In the genomic region with DNA sequence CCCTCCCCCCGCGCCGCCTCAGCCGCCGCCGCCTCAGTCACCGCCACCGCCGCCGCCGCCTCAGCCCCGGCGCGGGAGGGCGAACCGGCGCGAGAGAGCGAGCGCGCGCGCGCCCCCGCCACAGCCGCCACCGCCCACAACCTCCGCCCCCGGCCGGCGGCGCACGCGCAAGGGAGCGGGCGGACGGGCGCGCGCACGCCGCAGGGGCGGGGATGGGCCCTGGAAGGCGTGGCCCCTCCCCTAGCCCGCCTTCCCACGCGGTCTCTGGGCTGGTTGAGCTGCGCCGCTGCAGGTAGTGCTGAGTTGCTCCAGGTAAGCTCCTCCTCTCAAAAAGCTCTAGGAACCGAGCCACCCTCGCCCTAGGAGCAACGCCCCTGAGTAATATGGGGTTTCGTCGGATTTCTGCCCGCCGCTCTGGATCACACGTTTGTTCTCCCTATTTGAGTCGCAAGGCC, we compare ENCODE assay signal across 8 cellular contexts. TPM values are rescaled to one million over a fixed set of nuclear protein-coding genes. Genes with fewer than 3 reads are reported as not detected.
A peak's percentile ranks its signal among the peaks of the same experiment; 100 is the strongest.
DNase-seq lines count a peak whose midpoint lies in the region; ATAC-seq and TF ChIP-seq lines count a peak whose summit lies in the region.

TSS of gene TMCC1 (minus strand) at position 96 of the 455 bp plus-strand sequence.

- H3K27me3 ChIP-seq in kidney epithelial cell (ENCODE audit: control insufficient read depth, insufficient read depth, low read length), result no peaks in the 10 kb centered on the region

- ATAC-seq in GM18909 (IDR thresholded peaks at IDR 0.05; ENCODE audit: poor library complexity, unreplicated experiment) (peak; percentile 82), HG03159 (IDR thresholded peaks at IDR 0.05; ENCODE audit: unreplicated experiment) (peak; percentile 84)

- no peak for TF ChIP-seq CTCF in kidney epithelial cell (IDR thresholded peaks at IDR 0.05; ENCODE audit: insufficient read depth, low read length, poor library complexity, severe bottlenecking)

- DNase-seq in AG08395 (ENCODE audit: low spot score) (peak; percentile 98), NCI-H345 treated with DMSO at 0.1 percent for 48 hours (lab: John Stamatoyannopoulos, UW; ENCODE audit: unreplicated experiment) (peak; percentile 73), cerebellum (ENCODE audit: low spot score) (peak; percentile 97), kidney epithelial cell (ENCODE audit: low read depth) (peak; percentile 19)
- DNase-seq in activated CD4-positive, alpha-beta T cell treated with anti-CD3 and anti-CD28 coated beads for 1 hour, result peak; percentile 85
- DNase-seq in stimulated activated CD4-positive, alpha-beta T cell treated with anti-CD3 and anti-CD28 coated beads, Interleukin-15, amount 100 ng/mL, for 24 hours, result peak; percentile 90

- H3K36me3 ChIP-seq in kidney epithelial cell (ENCODE audit: control insufficient read depth, insufficient read depth, low read length), result no peaks in the 10 kb centered on the region

- peak within 1 kb of the TSS; percentile 92 for H3K4me3 ChIP-seq in kidney epithelial cell (ENCODE audit: low read depth, low read length)

RNA-seq across cellular contexts. Expression of gene TMCC1, which starts in this region (rescaled TPM):
- total RNA-seq in cerebellum (68.0 TPM), kidney epithelial cell (28.0 and 35.9 TPM in 2 replicates)

Comparison
In these comparisons a context has a peak if more than half of its experiments do, and no peak if none do; other contexts are left out.
1. Peak in every context shown above with its lines: DNase-seq, ATAC-seq and H3K4me3 ChIP-seq.
2. DNase-seq: peak in every context shown above with its lines; median percentile 98 in AG08395; 97 in cerebellum; 90 in stimulated activated CD4-positive, alpha-beta T cell treated with anti-CD3 and anti-CD28 coated beads, Interleukin-15, amount 100 ng/mL, for 24 hours; 85 in activated CD4-positive, alpha-beta T cell treated with anti-CD3 and anti-CD28 coated beads for 1 hour; 73 in NCI-H345 treated with DMSO at 0.1 percent for 48 hours; 19 in kidney epithelial cell.